ENCODE assay signal across 19 cellular contexts in genomic region chr6:77633993-77634392, GRCh38. TPM values are rescaled to one million over a fixed set of nuclear protein-coding genes. Genes with fewer than 3 reads are reported as not detected.
DNase-seq lines count a peak whose midpoint lies in the region; ATAC-seq and TF ChIP-seq lines count a peak whose summit lies in the region.
"Had no signal": no experiment of that assay in that cellular context is flagged by ENCODE, and none has a peak within 500 bp of the region (broad histone marks: within the 10 kb centered on the region; RNA-seq: fewer than 3 reads in every experiment).

No MANE protein-coding gene starts in this region.

- H3K9ac ChIP-seq in GM23248 (no peak overlapping the region), smooth muscle cell (ENCODE audit: low read depth) (no peak overlapping the region)

- POLR2A ChIA-PET in activated CD4-positive, alpha-beta memory T cell treated with anti-CD3 and anti-CD28 coated beads for 36 hours (lab: Charles Lee): no interaction called here

- no peaks in the 10 kb centered on the region for H3K9me2 ChIP-seq in GM23248 (ENCODE audit: insufficient read depth)

- H3K4me3 Mint-ChIP-seq in activated CD4-positive, alpha-beta memory T cell treated with anti-CD3 and anti-CD28 coated beads for 36 hours: no peak overlapping the region
- H3K4me3 Mint-ChIP-seq: CD14-positive monocyte had no signal

- H3K9me3 ChIP-seq in GM23248 (ENCODE audit: low read depth) (no peaks in the 10 kb centered on the region), smooth muscle cell (replicated peaks; ENCODE audit: low read depth) (no peaks in the 10 kb centered on the region)
- H3K9me3 ChIP-seq: HAP-1 had no signal

- H3K4me1 Mint-ChIP-seq in activated CD4-positive, alpha-beta memory T cell treated with anti-CD3 and anti-CD28 coated beads for 36 hours (ENCODE audit: low read depth): no peaks in the 10 kb centered on the region
- H3K4me1 Mint-ChIP-seq: CD14-positive monocyte had no signal

- no peak for TF ChIP-seq CTCF in fibroblast of villous mesenchyme (IDR thresholded peaks at IDR 0.05; ENCODE audit: insufficient read depth, low read depth, low read length)
- no peak for TF ChIP-seq CTCF in smooth muscle cell (IDR thresholded peaks at IDR 0.05; ENCODE audit: borderline replicate concordance, insufficient read depth, poor library complexity, severe bottlenecking)

- CTCF ChIA-PET in activated CD4-positive, alpha-beta memory T cell treated with anti-CD3 and anti-CD28 coated beads for 36 hours (lab: Charles Lee): no interaction called here

- H3K36me3 ChIP-seq in GM23248 (ENCODE audit: low read depth) (no peaks in the 10 kb centered on the region), smooth muscle cell (ENCODE audit: low read depth) (no peaks in the 10 kb centered on the region)
- H3K36me3 ChIP-seq: HAP-1 had no signal

- no peak overlapping the region for H3K4me2 ChIP-seq in GM23248 (ENCODE audit: unreplicated experiment)
- H3K4me2 ChIP-seq in smooth muscle cell: peak overlapping the region; percentile 50

- H3K27ac Mint-ChIP-seq in activated CD4-positive, alpha-beta memory T cell treated with anti-CD3 and anti-CD28 coated beads for 36 hours: no peak overlapping the region
- H3K27ac Mint-ChIP-seq: CD14-positive monocyte had no signal

- ATAC-seq in GM18520 (IDR thresholded peaks at IDR 0.05; ENCODE audit: unreplicated experiment) (no peak), HG02759 (IDR thresholded peaks at IDR 0.05; ENCODE audit: unreplicated experiment) (no peak)

- H3K4me3 ChIP-seq in GM23248 (no peak overlapping the region), fibroblast of villous mesenchyme (ENCODE audit: low read depth, low read length) (no peak overlapping the region), smooth muscle cell (no peak overlapping the region)
- H3K4me3 ChIP-seq: HAP-1 had no signal

- H3K27me3 ChIP-seq in GM23248 (replicated peaks; ENCODE audit: insufficient read depth): no peaks in the 10 kb centered on the region
- H3K27me3 ChIP-seq in smooth muscle cell (ENCODE audit: low read depth): no peaks in the 10 kb centered on the region

- no peak overlapping the region for H2AFZ ChIP-seq in GM23248
- H2AFZ ChIP-seq in smooth muscle cell (ENCODE audit: low read depth): no peak overlapping the region

- H3K79me2 ChIP-seq in GM23248 (ENCODE audit: insufficient read depth) (no peaks in the 10 kb centered on the region), smooth muscle cell (ENCODE audit: low read depth) (no peaks in the 10 kb centered on the region)

- peak; percentile 8 for DNase-seq in GM23248
- DNase-seq in amniotic epithelial cell (ENCODE audit: low read depth): peak; percentile 49
- DNase-seq in fibroblast of villous mesenchyme (ENCODE audit: low read depth): peak; percentile 2
- DNase-seq in smooth muscle cell (lab: John Stamatoyannopoulos, UW; ENCODE audit: unreplicated experiment): no peak
- DNase-seq in ureter (ENCODE audit: low spot score): no peak
- no peak for DNase-seq in activated CD4-positive, alpha-beta memory T cell treated with anti-CD3 and anti-CD28 coated beads for 36 hours
- DNase-seq: AML-193, EL, NCI-H1436 treated with DMSO at 0.1 percent for 48 hours, NCI-H2029 treated with DMSO at 0.1 percent for 48 hours, NCI-H2171 treated with DMSO at 0.1 percent for 48 hours, NCI-H748 treated with DMSO at 0.1 percent for 48 hours had no signal

- no peaks in the 10 kb centered on the region for H3K36me3 Mint-ChIP-seq in activated CD4-positive, alpha-beta memory T cell treated with anti-CD3 and anti-CD28 coated beads for 36 hours
- H3K36me3 Mint-ChIP-seq: CD14-positive monocyte had no signal

- H4K20me1 ChIP-seq in GM23248 (ENCODE audit: insufficient read depth): no peaks in the 10 kb centered on the region
- H4K20me1 ChIP-seq in smooth muscle cell (ENCODE audit: low read depth): no peaks in the 10 kb centered on the region

- in situ Hi-C loops in GM23248 (cut with MboI): no loop called here

- no peak overlapping the region for H3K27ac ChIP-seq in GM23248
- H3K27ac ChIP-seq in smooth muscle cell (ENCODE audit: low read depth): peak overlapping the region; percentile 60

- H3K9me3 Mint-ChIP-seq in activated CD4-positive, alpha-beta memory T cell treated with anti-CD3 and anti-CD28 coated beads for 36 hours: peaks cover 3% of the 10 kb centered on the region

- no peaks in the 10 kb centered on the region for H3K27me3 Mint-ChIP-seq in activated CD4-positive, alpha-beta memory T cell treated with anti-CD3 and anti-CD28 coated beads for 36 hours

- H3F3A ChIP-seq in GM23248 (ENCODE audit: insufficient read depth) (no peaks in the 10 kb centered on the region), smooth muscle cell (ENCODE audit: low read depth) (no peaks in the 10 kb centered on the region)

- H3K4me1 ChIP-seq in GM23248 (ENCODE audit: insufficient read depth): no peaks in the 10 kb centered on the region
- H3K4me1 ChIP-seq in smooth muscle cell (ENCODE audit: low read depth): no peaks in the 10 kb centered on the region
- H3K4me1 ChIP-seq: HAP-1 had no signal

- intact Hi-C loops in activated CD4-positive, alpha-beta memory T cell treated with anti-CD3 and anti-CD28 coated beads for 36 hours (cut with micrococcal nuclease): no loop called here

RNA-seq across cellular contexts. Expression of gene MEI4, which starts 18.8 kb away (rescaled TPM):
- not detected in 2 replicates for total RNA-seq in GM23248 (2014; rRNA removed; shearing (Covaris generic))
- polyA plus RNA-seq in GM23248 (2016; fragmentation: Nextera tagmentation; extraction: Ambion mirVana): 0.04 and 0.08 TPM in 2 replicates
- under 0.01 TPM in 1 of 2 replicates, not detected in the other for total RNA-seq in fibroblast of villous mesenchyme
- 0.09 and 0.27 TPM in 2 replicates for total RNA-seq in smooth muscle cell
- polyA plus RNA-seq in smooth muscle cell: not detected in 2 replicates
- 0.47 TPM for total RNA-seq in ureter
- not detected for total RNA-seq in activated CD4-positive, alpha-beta memory T cell treated with anti-CD3 and anti-CD28 coated beads for 36 hours
- total RNA-seq: A673, NCI-H460, SK-MEL-5 had no signal
- polyA plus RNA-seq: CD14-positive monocyte had no signal

Comparison
In these comparisons a context has a peak if more than half of its experiments do, and no peak if none do; other contexts are left out.
1. DNase-seq: peak in GM23248 (single experiment), amniotic epithelial cell (single experiment) and fibroblast of villous mesenchyme (single experiment); none in smooth muscle cell (single experiment), ureter (single experiment) and activated CD4-positive, alpha-beta memory T cell treated with anti-CD3 and anti-CD28 coated beads for 36 hours (single experiment).